1 cellular context compared by ENCODE assay signal in the genomic region with DNA sequence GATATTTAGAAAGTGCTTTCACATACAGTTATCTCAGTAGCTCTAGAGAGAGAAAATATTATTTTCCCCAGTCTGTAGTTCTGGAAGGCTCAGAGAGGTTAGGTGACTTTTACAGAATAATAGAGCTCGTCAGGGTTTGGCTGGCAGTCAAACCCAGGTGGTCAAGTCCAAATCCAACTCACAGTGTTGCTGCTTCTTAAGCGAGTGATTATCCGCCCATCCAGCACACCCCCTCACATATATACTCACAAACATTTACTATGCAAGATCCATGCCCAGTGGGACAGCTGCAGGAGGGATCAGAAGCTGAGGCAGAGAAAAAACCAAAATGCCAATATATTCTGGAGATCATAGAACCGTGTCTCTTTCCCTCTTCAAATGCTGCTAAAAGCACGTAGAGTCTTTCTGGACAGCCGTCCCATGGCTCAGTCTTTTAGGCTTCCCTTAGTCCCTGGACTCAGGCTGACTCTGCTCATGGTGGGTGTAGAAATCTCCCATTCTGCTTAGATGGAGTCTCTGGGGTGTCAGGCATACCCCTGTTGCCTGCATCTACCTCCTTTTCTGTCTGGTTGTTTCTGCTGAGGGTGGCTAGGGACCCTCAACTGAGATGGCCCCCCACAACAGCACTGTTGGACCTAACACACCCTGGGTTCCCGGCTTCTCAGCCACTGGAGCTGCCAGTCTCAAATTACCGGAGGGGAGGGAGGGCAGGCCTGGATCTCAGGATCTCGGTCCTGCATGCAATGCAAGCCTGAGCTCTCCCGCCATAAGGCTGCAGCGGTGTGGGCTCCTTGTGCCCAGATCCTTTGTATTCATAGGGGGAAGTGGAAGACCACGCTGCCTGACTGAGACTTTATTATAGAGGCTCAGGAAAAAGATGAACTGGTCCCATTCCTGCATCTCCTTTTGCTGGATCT.
TF ChIP-seq lines count a peak whose summit lies in the region.

A gene with protein sequence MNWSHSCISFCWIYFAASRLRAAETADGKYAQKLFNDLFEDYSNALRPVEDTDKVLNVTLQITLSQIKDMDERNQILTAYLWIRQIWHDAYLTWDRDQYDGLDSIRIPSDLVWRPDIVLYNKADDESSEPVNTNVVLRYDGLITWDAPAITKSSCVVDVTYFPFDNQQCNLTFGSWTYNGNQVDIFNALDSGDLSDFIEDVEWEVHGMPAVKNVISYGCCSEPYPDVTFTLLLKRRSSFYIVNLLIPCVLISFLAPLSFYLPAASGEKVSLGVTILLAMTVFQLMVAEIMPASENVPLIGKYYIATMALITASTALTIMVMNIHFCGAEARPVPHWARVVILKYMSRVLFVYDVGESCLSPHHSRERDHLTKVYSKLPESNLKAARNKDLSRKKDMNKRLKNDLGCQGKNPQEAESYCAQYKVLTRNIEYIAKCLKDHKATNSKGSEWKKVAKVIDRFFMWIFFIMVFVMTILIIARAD (plus strand): TSS at position 743 of the 917 bp plus-strand sequence. CDS start 135 bp downstream, at position 878.

TF ChIP-seq in SK-N-SH, 30 proteins besides CTCF, POLR2A, EP300 and RAD21:
- TF ChIP-seq CHD2 (IDR thresholded peaks at IDR 0.05; ENCODE audit: low read length, partially characterized antibody) = no peak
- TF ChIP-seq YY1 (IDR thresholded peaks at IDR 0.05; ENCODE audit: low read depth) = no peak
- TF ChIP-seq TEAD4 (IDR thresholded peaks at IDR 0.05; ENCODE audit: borderline replicate concordance, insufficient read depth) = no peak
- no peak for TF ChIP-seq SMC3 (IDR thresholded peaks at IDR 0.05; ENCODE audit: low read depth, low read length)
- TF ChIP-seq JUND (IDR thresholded peaks at IDR 0.05) = no peak
- TF ChIP-seq GATA2 (CRISPR knock-in tag; IDR thresholded peaks at IDR 0.05) = no peak
- TF ChIP-seq SIN3A (IDR thresholded peaks at IDR 0.05; ENCODE audit: borderline replicate concordance, low read depth, low read length) = no peak
- TF ChIP-seq FOXJ3 (CRISPR knock-in tag; IDR thresholded peaks at IDR 0.05) = no peak
- no peak for TF ChIP-seq RFX5 (IDR thresholded peaks at IDR 0.05; ENCODE audit: low read length)
- TF ChIP-seq, protein P1, sequence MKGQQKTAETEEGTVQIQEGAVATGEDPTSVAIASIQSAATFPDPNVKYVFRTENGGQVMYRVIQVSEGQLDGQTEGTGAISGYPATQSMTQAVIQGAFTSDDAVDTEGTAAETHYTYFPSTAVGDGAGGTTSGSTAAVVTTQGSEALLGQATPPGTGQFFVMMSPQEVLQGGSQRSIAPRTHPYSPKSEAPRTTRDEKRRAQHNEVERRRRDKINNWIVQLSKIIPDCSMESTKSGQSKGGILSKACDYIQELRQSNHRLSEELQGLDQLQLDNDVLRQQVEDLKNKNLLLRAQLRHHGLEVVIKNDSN (IDR thresholded peaks at IDR 0.05; ENCODE audit: borderline replicate concordance, low read depth) = no peak
- no peak for TF ChIP-seq GABPA (IDR thresholded peaks at IDR 0.05; ENCODE audit: low read depth)
- no peak for TF ChIP-seq RCOR1 (IDR thresholded peaks at IDR 0.05; ENCODE audit: low read length)
TF ChIP-seq in SK-N-SH: peak in this region for 0.
